In the genomic region with DNA sequence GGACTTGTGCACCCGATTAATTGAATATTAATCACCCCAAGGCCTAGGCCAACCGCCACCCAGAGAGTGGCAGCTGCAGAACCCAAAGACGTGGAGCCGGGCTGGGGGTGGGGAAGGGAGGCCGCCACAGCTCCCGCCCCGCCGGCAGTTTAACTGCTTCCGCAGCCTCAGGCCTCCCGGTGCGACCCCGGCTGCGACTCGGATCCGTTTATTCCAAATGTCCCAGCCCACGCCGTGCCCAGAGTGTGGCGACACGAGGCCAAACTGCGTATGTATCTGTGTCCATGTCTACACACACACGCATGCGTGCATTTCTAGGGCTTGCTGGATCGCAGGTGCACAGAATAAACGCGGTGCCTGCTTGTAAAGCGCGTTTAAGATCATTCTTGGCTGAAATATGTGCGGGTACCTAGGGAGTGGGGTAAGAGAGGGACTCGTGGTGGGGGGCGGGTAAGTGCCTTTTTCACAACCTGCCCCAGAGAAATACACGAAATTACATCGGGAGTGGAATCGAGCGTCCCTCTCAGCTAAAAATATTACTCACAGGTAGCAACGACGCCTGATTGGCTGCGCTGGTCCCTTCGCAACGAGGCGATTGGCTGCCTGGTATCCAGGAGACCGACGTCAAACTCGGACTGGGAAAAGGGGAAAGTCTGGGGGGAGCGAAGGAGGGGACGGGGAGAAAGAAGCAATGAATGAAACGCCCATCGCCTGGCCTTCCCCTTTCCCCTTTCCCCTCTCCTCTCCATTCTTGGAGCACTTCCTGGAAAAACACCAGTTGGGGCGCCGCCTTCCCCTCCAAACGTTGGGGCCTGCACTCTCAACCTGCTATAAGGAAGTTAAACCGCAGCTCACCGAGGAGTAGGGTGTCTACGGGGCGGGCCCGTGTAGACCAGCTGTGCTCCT, we compare ENCODE assay signal across 8 cellular contexts. TPM values are rescaled to one million over a fixed set of nuclear protein-coding genes. Genes with fewer than 3 reads are reported as not detected.
DNase-seq lines count a peak whose midpoint lies in the region; ATAC-seq and TF ChIP-seq lines count a peak whose summit lies in the region.

No MANE protein-coding gene starts in this region.

- H3K36me3 Mint-ChIP-seq in activated CD4-positive, alpha-beta T cell treated with anti-CD3 and anti-CD28 coated beads, Interleukin-2, amount 10 ng/mL, durations not matched to agents 7 days and 5 days (ENCODE audit: low read depth) = peaks cover 19% of the 10 kb centered on the region

- H3K27me3 Mint-ChIP-seq in activated CD4-positive, alpha-beta T cell treated with anti-CD3 and anti-CD28 coated beads, Interleukin-2, amount 10 ng/mL, durations not matched to agents 7 days and 5 days = no peaks in the 10 kb centered on the region

- H3K36me3 ChIP-seq in BJ (ENCODE audit: control insufficient read depth, insufficient read depth, low read length) = peaks cover 7% of the 10 kb centered on the region

- peak overlapping the region; percentile 85 for H3K4me3 Mint-ChIP-seq in activated CD4-positive, alpha-beta T cell treated with anti-CD3 and anti-CD28 coated beads, Interleukin-2, amount 10 ng/mL, durations not matched to agents 7 days and 5 days

- peaks cover 50% of the 10 kb centered on the region for H3K4me1 Mint-ChIP-seq in activated CD4-positive, alpha-beta T cell treated with anti-CD3 and anti-CD28 coated beads, Interleukin-2, amount 10 ng/mL, durations not matched to agents 7 days and 5 days

- DNase-seq in BJ (ENCODE audit: low read depth) (peak; percentile 83), NCI-H69 (lab: John Stamatoyannopoulos, UW) (peak; percentile 99), dedifferentiated amniotic fluid mesenchymal stem cell (ENCODE audit: extremely low spot score) (peak; percentile 92), left kidney (ENCODE audit: low read depth, low spot score) (peak; percentile 99)
- DNase-seq in activated CD4-positive, alpha-beta T cell treated with anti-CD3 and anti-CD28 coated beads, Interleukin-2, amount 10 ng/mL, durations not matched to agents 7 days and 5 days = peak; percentile 92
- peak; percentile 61 to 64 for DNase-seq in stimulated activated CD4-positive, alpha-beta T cell treated with anti-CD3 and anti-CD28 coated beads, Interleukin-1b, Interleukin-23, amount 100 ng/mL, for 4 hours (ENCODE audit: low read depth in 2 of 2)

- no peaks in the 10 kb centered on the region for H3K9me3 Mint-ChIP-seq in activated CD4-positive, alpha-beta T cell treated with anti-CD3 and anti-CD28 coated beads, Interleukin-2, amount 10 ng/mL, durations not matched to agents 7 days and 5 days

- POLR2A ChIA-PET in BJ (lab: Charles Lee) = interaction anchor here (0.5 to 1.4 kb wide), 3 partner anchors 64 to 77 kb away, joined by 4 to 10 read pairs (median 4); no protein-coding TSS in a partner anchor
- POLR2A ChIA-PET in activated CD4-positive, alpha-beta T cell treated with anti-CD3 and anti-CD28 coated beads, Interleukin-2, amount 10 ng/mL, durations not matched to agents 7 days and 5 days (lab: Charles Lee) = interaction anchor here (0.6 to 2.0 kb wide), 9 partner anchors 15 to 253 kb away, joined by 3 to 8 read pairs (median 3); no protein-coding TSS in a partner anchor

- H3K27me3 ChIP-seq in BJ (ENCODE audit: control insufficient read depth, insufficient read depth, low read length) = no peaks in the 10 kb centered on the region

- H3K4me3 ChIP-seq in BJ (ENCODE audit: low read depth, low read length) = peak overlapping the region; percentile 85

- ATAC-seq in GM19351 (IDR thresholded peaks at IDR 0.05; ENCODE audit: unreplicated experiment) (peak; percentile 38), HG03521 (IDR thresholded peaks at IDR 0.05; ENCODE audit: unreplicated experiment) (peak; percentile 24)

- TF ChIP-seq CTCF in BJ (IDR thresholded peaks at IDR 0.05; ENCODE audit: insufficient read depth, low read depth, low read length) = no peak

- CTCF ChIA-PET in BJ (lab: Yijun Ruan, JAX) = interaction anchor here (0.7 to 2.9 kb wide), 6 partner anchors 10 to 286 kb away, joined by 3 to 11 read pairs (median 4); partner anchors contain the start of gene NME1
- CTCF ChIA-PET in activated CD4-positive, alpha-beta T cell treated with anti-CD3 and anti-CD28 coated beads, Interleukin-2, amount 10 ng/mL, durations not matched to agents 7 days and 5 days (lab: Charles Lee) = interaction anchor here (0.5 to 3.2 kb wide), 13 partner anchors 10 to 286 kb away, joined by 3 to 20 read pairs (median 4); partner anchors contain the start of gene NME1

- peak overlapping the region; percentile 98 for H3K27ac Mint-ChIP-seq in activated CD4-positive, alpha-beta T cell treated with anti-CD3 and anti-CD28 coated beads, Interleukin-2, amount 10 ng/mL, durations not matched to agents 7 days and 5 days

RNA-seq across cellular contexts. Expression of gene TOB1, which starts 1.0 kb away (rescaled TPM):
- polyA plus RNA-seq in BJ (2011; rRNA removed) = 16.1 and 16.8 TPM in 2 replicates
- polyA minus RNA-seq in BJ (2011; rRNA and poly(A)+ RNA removed) = 26.9 and 37.6 TPM in 2 replicates
- total RNA-seq in activated CD4-positive, alpha-beta T cell treated with anti-CD3 and anti-CD28 coated beads, Interleukin-2, amount 10 ng/mL, durations not matched to agents 7 days and 5 days = 10 to 100 TPM; 81.8 to 99.0 TPM

RNA-seq across cellular contexts. Expression of gene WFIKKN2, which starts 31.8 kb away (rescaled TPM):
- not detected in 2 replicates for polyA plus RNA-seq in BJ (2011; rRNA removed)
- not detected in 2 replicates for polyA minus RNA-seq in BJ (2011; rRNA and poly(A)+ RNA removed)
- total RNA-seq in activated CD4-positive, alpha-beta T cell treated with anti-CD3 and anti-CD28 coated beads, Interleukin-2, amount 10 ng/mL, durations not matched to agents 7 days and 5 days = not detected

Comparison
In these comparisons a context has a peak if more than half of its experiments do, and no peak if none do; other contexts are left out.
1. Peak in every context shown above with its lines: DNase-seq, ATAC-seq and H3K4me3 ChIP-seq.